Comparison of ENCODE assay signal across 8 cellular contexts in the genomic region with DNA sequence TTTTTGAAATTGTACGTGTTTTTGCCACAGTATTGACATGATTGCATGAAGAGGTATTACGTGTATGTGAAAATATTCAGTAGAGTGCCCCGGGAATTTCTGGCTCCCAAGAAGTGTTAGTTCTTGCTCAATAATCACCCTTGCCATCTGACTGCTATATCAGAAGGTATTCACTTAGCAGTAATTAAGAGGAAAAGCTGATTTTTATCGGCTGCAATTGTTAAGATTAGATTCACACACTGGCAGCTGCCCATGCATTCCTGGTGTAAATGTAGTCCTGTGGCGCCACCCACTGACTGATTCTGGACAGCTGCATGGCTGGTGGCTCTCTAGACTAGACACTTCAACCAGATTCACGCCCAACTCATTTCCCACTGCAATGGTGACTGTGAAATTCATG.
A peak's percentile ranks its signal among the peaks of the same experiment; 100 is the strongest.
DNase-seq lines count a peak whose midpoint lies in the region; ATAC-seq and TF ChIP-seq lines count a peak whose summit lies in the region.

No MANE protein-coding gene starts in this region.

- H3K9me3 ChIP-seq in testis, result no peaks in the 10 kb centered on the region

- no peak for ATAC-seq in GM21825 (IDR thresholded peaks at IDR 0.05; ENCODE audit: unreplicated experiment)
- no peak for ATAC-seq in GM19035 (IDR thresholded peaks at IDR 0.05; ENCODE audit: unreplicated experiment)

- intact Hi-C loops in testis (cut with DNase I; ENCODE audit: low total_unique reads), result no loop called here

- WGBS in testis, 2 donors, result 40 to 42% methylated on average over 6 of the region's 6 CpGs

- DNase-seq in ELF-1 (ENCODE audit: low read depth, low spot score), result peak; percentile 76
- DNase-seq in NCI-H1048 (lab: John Stamatoyannopoulos, UW), result peak; percentile 54
- peak; percentile 79 for DNase-seq in SW480 (ENCODE audit: low spot score)
- DNase-seq in iPS-NIHi11 (ENCODE audit: low spot score), result peak; percentile 41
- peak; percentile 83 for DNase-seq in testis
- no peak for DNase-seq in stimulated activated naive CD4-positive, alpha-beta T cell (lab: John Stamatoyannopoulos, UW)

- no peaks in the 10 kb centered on the region for H3K4me1 ChIP-seq in testis

- no peak overlapping the region for H3K4me3 ChIP-seq in testis

- H3K36me3 ChIP-seq in testis (ENCODE audit: low read depth, missing control alignments), result no peaks in the 10 kb centered on the region

- peak in 2 of 3 experiments; percentile 21 to 39 for TF ChIP-seq CTCF in testis (IDR thresholded peaks at IDR 0.05)

- no peak for TF ChIP-seq POLR2A in testis (IDR thresholded peaks at IDR 0.05)

- H3K27me3 ChIP-seq in testis, result no peaks in the 10 kb centered on the region

- H3K27ac ChIP-seq in testis, result no peak overlapping the region

Comparison
In these comparisons a context has a peak if more than half of its experiments do, and no peak if none do; other contexts are left out.
1. DNase-seq: peak in ELF-1 (single experiment), NCI-H1048 (single experiment), SW480 (single experiment), iPS-NIHi11 (single experiment) and testis (single experiment); none in stimulated activated naive CD4-positive, alpha-beta T cell (0 of 6).